In the genomic region with DNA sequence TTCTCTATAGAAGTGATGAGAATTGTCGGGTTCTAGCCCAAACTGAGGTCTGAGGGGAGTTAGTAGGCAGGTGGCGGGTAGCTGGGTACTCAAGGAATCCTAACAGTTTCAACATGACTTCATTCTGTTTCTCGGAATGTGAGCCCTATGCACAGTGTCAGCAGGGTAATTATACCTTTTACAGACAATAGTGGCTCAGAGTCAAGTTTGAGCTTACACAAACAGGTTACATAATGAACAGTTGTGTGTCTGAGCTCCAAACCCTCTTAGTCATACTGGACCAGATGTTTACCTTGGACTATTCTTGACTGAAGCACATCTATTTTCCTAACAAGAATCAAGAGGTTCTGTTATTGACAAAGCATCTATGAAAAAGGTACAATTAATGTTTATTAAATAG, we compare ENCODE assay signal across 25 cellular contexts.
A peak's percentile ranks its signal among the peaks of the same experiment; 100 is the strongest.
DNase-seq lines count a peak whose midpoint lies in the region; ATAC-seq, FAIRE-seq and TF ChIP-seq lines count a peak whose summit lies in the region.
"Had no signal": no experiment of that assay in that cellular context is flagged by ENCODE, and none has a peak within 500 bp of the region (broad histone marks: within the 10 kb centered on the region; RNA-seq: fewer than 3 reads in every experiment).

No MANE protein-coding gene starts in this region.

- H3K36me3 ChIP-seq in endothelial cell of umbilical vein (ENCODE audit: control insufficient read depth in 2 of 2, extremely low read depth in 1 of 2, insufficient read depth in 2 of 2, low read length in 2 of 2) = no peaks in the 10 kb centered on the region
- H3K36me3 ChIP-seq: lower lobe of right lung had no signal

- no peak overlapping the region for H3K4me3 Mint-ChIP-seq in endothelial cell (ENCODE audit: unreplicated experiment)
- H3K4me3 Mint-ChIP-seq in activated CD8-positive, alpha-beta T cell treated with anti-CD3 and anti-CD28 coated beads for 36 hours = no peak overlapping the region
- H3K4me3 Mint-ChIP-seq: activated CD4-positive, alpha-beta T cell treated with anti-CD3 and anti-CD28 coated beads, Interleukin-2, amount 10 ng/mL, durations not matched to agents 7 days and 5 days; CD14-positive monocyte; neural crest cell; stimulated activated memory B cell treated with anti-CD40 and anti-IgM and Interleukin-4, amounts not matched to agents 10 μg/mL and 1 μg/mL and 100 μg/mL, for 72 hours; T-helper 1 cell treated with Interleukin-12 subunit alpha and Interleukin-12 subunit beta and Interleukin-4 antibody, amounts not matched to agents 30 μg/mL and 1 μg/mL, for 36 hours had no signal

- TF ChIP-seq CTCF in endothelial cell of umbilical vein (IDR thresholded peaks at IDR 0.05; ENCODE audit: extremely low read depth in 1 of 2, insufficient read depth in 1 of 2, low read depth in 1 of 2, low read length in 2 of 2) (no peak), endothelial cell (IDR thresholded peaks at IDR 0.05; ENCODE audit: unreplicated experiment) (no peak)
- no peak for TF ChIP-seq CTCF in activated CD8-positive, alpha-beta T cell treated with anti-CD3 and anti-CD28 coated beads for 36 hours (IDR thresholded peaks at IDR 0.05)

- TF ChIP-seq POLR2A in endothelial cell of umbilical vein (IDR thresholded peaks at IDR 0.05; ENCODE audit: low read depth, low read length) = no peak

- no peaks in the 10 kb centered on the region for H3K36me3 Mint-ChIP-seq in endothelial cell (ENCODE audit: low read depth, unreplicated experiment)
- no peaks in the 10 kb centered on the region for H3K36me3 Mint-ChIP-seq in activated CD8-positive, alpha-beta T cell treated with anti-CD3 and anti-CD28 coated beads for 36 hours (ENCODE audit: low read depth)
- H3K36me3 Mint-ChIP-seq: CD14-positive monocyte; stimulated activated memory B cell treated with anti-CD40 and anti-IgM and Interleukin-4, amounts not matched to agents 10 μg/mL and 1 μg/mL and 100 μg/mL, for 72 hours had no signal

- POLR2A ChIA-PET in endothelial cell of umbilical vein (lab: Charles Lee) = no interaction called here
- POLR2A ChIA-PET in activated CD8-positive, alpha-beta T cell treated with anti-CD3 and anti-CD28 coated beads for 36 hours (lab: Charles Lee) = no interaction called here

- ATAC-seq in stimulated activated naive CD8-positive, alpha-beta T cell treated with anti-CD3 and anti-CD28 coated beads, Interleukin-15, Interleukin-2, amounts not matched to agents 100 U/mL and 50 U/mL, for 24 hours = no peak
- no peak for ATAC-seq in HG03159 (IDR thresholded peaks at IDR 0.05; ENCODE audit: unreplicated experiment)
- ATAC-seq in activated CD8-positive, alpha-beta T cell treated with anti-CD3 and anti-CD28 coated beads for 36 hours = no peak
- ATAC-seq: lower lobe of right lung; stimulated activated memory B cell treated with anti-CD40 and anti-IgM and Interleukin-4, amounts not matched to agents 10 μg/mL and 1 μg/mL and 100 μg/mL, for 72 hours had no signal

- H3K4me1 ChIP-seq in endothelial cell of umbilical vein (ENCODE audit: control insufficient read depth, extremely low read depth, insufficient read depth, low read length) = no peaks in the 10 kb centered on the region
- H3K4me1 ChIP-seq: lower lobe of right lung, testis had no signal

- peaks cover 3% of the 10 kb centered on the region for H3K4me1 Mint-ChIP-seq in endothelial cell (ENCODE audit: unreplicated experiment)
- no peaks in the 10 kb centered on the region for H3K4me1 Mint-ChIP-seq in activated CD8-positive, alpha-beta T cell treated with anti-CD3 and anti-CD28 coated beads for 36 hours (ENCODE audit: low read depth)
- H3K4me1 Mint-ChIP-seq: activated CD4-positive, alpha-beta T cell treated with anti-CD3 and anti-CD28 coated beads, Interleukin-2, amount 10 ng/mL, durations not matched to agents 7 days and 5 days; CD14-positive monocyte; neural crest cell; stimulated activated memory B cell treated with anti-CD40 and anti-IgM and Interleukin-4, amounts not matched to agents 10 μg/mL and 1 μg/mL and 100 μg/mL, for 72 hours had no signal

- intact Hi-C loops in endothelial cell of umbilical vein (cut with micrococcal nuclease) = no loop called here
- intact Hi-C loops in activated CD8-positive, alpha-beta T cell treated with anti-CD3 and anti-CD28 coated beads for 36 hours (cut with micrococcal nuclease) = no loop called here

- no peaks in the 10 kb centered on the region for H4K20me1 ChIP-seq in endothelial cell of umbilical vein (replicated peaks; ENCODE audit: control insufficient read depth, extremely low read depth, insufficient read depth, low read length)

- CTCF ChIA-PET in endothelial cell of umbilical vein (lab: Charles Lee) = no interaction called here
- CTCF ChIA-PET in activated CD8-positive, alpha-beta T cell treated with anti-CD3 and anti-CD28 coated beads for 36 hours (lab: Charles Lee) = no interaction called here

- no peak overlapping the region for H3K27ac Mint-ChIP-seq in endothelial cell (ENCODE audit: unreplicated experiment)
- no peak overlapping the region for H3K27ac Mint-ChIP-seq in activated CD8-positive, alpha-beta T cell treated with anti-CD3 and anti-CD28 coated beads for 36 hours
- H3K27ac Mint-ChIP-seq: activated CD4-positive, alpha-beta T cell treated with anti-CD3 and anti-CD28 coated beads, Interleukin-2, amount 10 ng/mL, durations not matched to agents 7 days and 5 days; CD14-positive monocyte; stimulated activated memory B cell treated with anti-CD40 and anti-IgM and Interleukin-4, amounts not matched to agents 10 μg/mL and 1 μg/mL and 100 μg/mL, for 72 hours; T-helper 1 cell treated with Interleukin-12 subunit alpha and Interleukin-12 subunit beta and Interleukin-4 antibody, amounts not matched to agents 30 μg/mL and 1 μg/mL, for 36 hours had no signal

- no peak overlapping the region for H3K27ac ChIP-seq in endothelial cell of umbilical vein (ENCODE audit: insufficient read depth, low read depth, low read length)
- H3K27ac ChIP-seq: epithelial cell of prostate, hepatocyte, lower lobe of right lung, testis had no signal

- no peak for FAIRE-seq in endothelial cell of umbilical vein (lab: Jason Lieb, UNC)
- FAIRE-seq: keratinocyte had no signal

- no TSS peak for BruUV-seq in endothelial cell of umbilical vein (replicated peaks; lab: Mats Ljungman, UMichigan)

- dilution Hi-C loops in endothelial cell of umbilical vein (cut with MboI; ENCODE audit: extremely low pct_ligation_motif_present, low sequenced_read_pairs) = no loop called here

- H3K9ac ChIP-seq in endothelial cell of umbilical vein (replicated peaks; ENCODE audit: extremely low read depth, insufficient read depth, low read length) = no peak overlapping the region

- H3K4me3 ChIP-seq in endothelial cell of umbilical vein (replicated peaks in 1 of 3; ENCODE audit: insufficient read depth in 1 of 3, low read depth in 1 of 3, low read length in 3 of 3) = no peak overlapping the region
- H3K4me3 ChIP-seq: hepatocyte, lower lobe of right lung, testis had no signal

- H3K27me3 Mint-ChIP-seq in endothelial cell (ENCODE audit: unreplicated experiment) = no peaks in the 10 kb centered on the region
- H3K27me3 Mint-ChIP-seq in activated CD8-positive, alpha-beta T cell treated with anti-CD3 and anti-CD28 coated beads for 36 hours = no peaks in the 10 kb centered on the region
- H3K27me3 Mint-ChIP-seq: activated CD4-positive, alpha-beta T cell treated with anti-CD3 and anti-CD28 coated beads, Interleukin-2, amount 10 ng/mL, durations not matched to agents 7 days and 5 days; stimulated activated memory B cell treated with anti-CD40 and anti-IgM and Interleukin-4, amounts not matched to agents 10 μg/mL and 1 μg/mL and 100 μg/mL, for 72 hours had no signal

- H2AFZ ChIP-seq in endothelial cell of umbilical vein (ENCODE audit: low read depth, low read length) = no peak overlapping the region
- H2AFZ ChIP-seq: hepatocyte had no signal

- no peaks in the 10 kb centered on the region for H3K79me2 ChIP-seq in endothelial cell of umbilical vein (ENCODE audit: control insufficient read depth, insufficient read depth, low read length)
- H3K79me2 ChIP-seq: hepatocyte had no signal

- no peaks in the 10 kb centered on the region for H3K27me3 ChIP-seq in endothelial cell of umbilical vein (ENCODE audit: control insufficient read depth in 2 of 2, insufficient read depth in 2 of 2, low read length in 2 of 2)
- H3K27me3 ChIP-seq: hepatocyte, testis had no signal

- no peaks in the 10 kb centered on the region for H3K9me3 Mint-ChIP-seq in endothelial cell (ENCODE audit: unreplicated experiment)
- H3K9me3 Mint-ChIP-seq in activated CD8-positive, alpha-beta T cell treated with anti-CD3 and anti-CD28 coated beads for 36 hours = peaks cover 4% of the 10 kb centered on the region
- H3K9me3 Mint-ChIP-seq: activated CD4-positive, alpha-beta T cell treated with anti-CD3 and anti-CD28 coated beads, Interleukin-2, amount 10 ng/mL, durations not matched to agents 7 days and 5 days had no signal

- peak; percentile 74 for DNase-seq in DMS53 (lab: John Stamatoyannopoulos, UW)
- peak; percentile 2 for DNase-seq in NCI-H1092 (lab: John Stamatoyannopoulos, UW)
- peak; percentile 30 for DNase-seq in NCI-H345 (lab: John Stamatoyannopoulos, UW)
- peak; percentile 74 for DNase-seq in endothelial cell of umbilical vein (ENCODE audit: low read depth, low spot score)
- DNase-seq in stimulated activated naive CD8-positive, alpha-beta T cell treated with anti-CD3 and anti-CD28 coated beads, Interleukin-15, Interleukin-2, amounts not matched to agents 100 U/mL and 50 U/mL, for 24 hours = no peak
- no peak for DNase-seq in endothelial cell (ENCODE audit: low spot score)
- no peak for DNase-seq in activated CD8-positive, alpha-beta T cell treated with anti-CD3 and anti-CD28 coated beads for 36 hours
- DNase-seq: activated CD4-positive, alpha-beta T cell treated with anti-CD3 and anti-CD28 coated beads, Interleukin-2, amount 10 ng/mL, durations not matched to agents 7 days and 5 days; activated gamma-delta T cell treated with Interleukin-2 at 50 U/mL for 16 hours; dermis blood vessel endothelial cell; DMS79; foreskin melanocyte; H7; lower lobe of right lung; NCI-H1694; Right ventricle myocardium superior; testis had no signal

- H3K9me1 ChIP-seq in endothelial cell of umbilical vein (replicated peaks; ENCODE audit: control insufficient read depth, extremely low read depth, insufficient read depth, low read length) = no peaks in the 10 kb centered on the region

- no peaks in the 10 kb centered on the region for H3K9me3 ChIP-seq in endothelial cell of umbilical vein (replicated peaks; ENCODE audit: control insufficient read depth, insufficient read depth, low read length)
- H3K9me3 ChIP-seq: lower lobe of right lung, testis had no signal

- H3K4me2 ChIP-seq in endothelial cell of umbilical vein (ENCODE audit: insufficient read depth, low read length) = no peak overlapping the region
- H3K4me2 ChIP-seq: hepatocyte had no signal

TF ChIP-seq in endothelial cell of umbilical vein, 7 proteins besides CTCF, POLR2A, EP300 and RAD21 (continues in another document):
- no peak for TF ChIP-seq POLR2AphosphoS5 (IDR thresholded peaks at IDR 0.05; ENCODE audit: insufficient read depth, low read depth, low read length)
- TF ChIP-seq FOS (IDR thresholded peaks at IDR 0.05; ENCODE audit: borderline replicate concordance, insufficient read depth, low read length) = no peak
- no peak for TF ChIP-seq MYC (IDR thresholded peaks at IDR 0.05; ENCODE audit: low read depth, low read length)
- TF ChIP-seq JUN (IDR thresholded peaks at IDR 0.05; ENCODE audit: borderline replicate concordance, insufficient read depth, insufficient read length, low read depth) = no peak

Comparison
In these comparisons a context has a peak if more than half of its experiments do, and no peak if none do; other contexts are left out.
1. DNase-seq: peak in DMS53 (single experiment), NCI-H1092 (single experiment), NCI-H345 (single experiment) and endothelial cell of umbilical vein (single experiment); none in stimulated activated naive CD8-positive, alpha-beta T cell treated with anti-CD3 and anti-CD28 coated beads, Interleukin-15, Interleukin-2, amounts not matched to agents 100 U/mL and 50 U/mL, for 24 hours (single experiment), endothelial cell (single experiment) and activated CD8-positive, alpha-beta T cell treated with anti-CD3 and anti-CD28 coated beads for 36 hours (single experiment).